In genomic region chr13:59680429-59681024, GRCh38 we compare ENCODE assay signal across 8 cellular contexts.
A peak's percentile ranks its signal among the peaks of the same experiment; 100 is the strongest.
DNase-seq lines count a peak whose midpoint lies in the region; ATAC-seq, FAIRE-seq and TF ChIP-seq lines count a peak whose summit lies in the region.

No MANE protein-coding gene starts in this region.

- H3K79me2 ChIP-seq in GM12878 (ENCODE audit: control insufficient read depth, insufficient read depth, low read length): no peaks in the 10 kb centered on the region

- no peaks in the 10 kb centered on the region for H4K20me1 ChIP-seq in GM12878 (ENCODE audit: control insufficient read depth, insufficient read depth)

- FAIRE-seq in GM12878 (lab: Jason Lieb, UNC): no peak

- H3K9me3 ChIP-seq in GM12878 (replicated peaks; ENCODE audit: control insufficient read depth, insufficient read depth, low read length) (no peaks in the 10 kb centered on the region), mucosa of descending colon (no peaks in the 10 kb centered on the region)

- BruUV-seq in GM12878 (replicated peaks; lab: Mats Ljungman, UMichigan): no TSS peak

- WGBS in GM12878 (ENCODE audit: insufficient coverage, insufficient replicate concordance, low lambda C conversion rate, missing lambda C conversion rate): 51% methylated on average over 7 of the region's 7 CpGs

- SMC1A ChIA-PET in GM12878 (lab: Charles Lee; ENCODE audit: uncharacterized antibody, unreplicated experiment): interaction anchor here (0.6 to 4.5 kb wide), 24 partner anchors 9 to 752 kb away, joined by 3 to 62 read pairs (median 6); no protein-coding TSS in a partner anchor

- H3K4me2 ChIP-seq in GM12878 (ENCODE audit: control insufficient read depth, insufficient read depth): no peak overlapping the region

- intact Hi-C loops in GM12878 (cut with micrococcal nuclease; ENCODE audit: unreplicated experiment): loop anchor here (1.0 to 5.0 kb wide), 3 partner anchors 90 to 647 kb away; no protein-coding TSS in a partner anchor
- intact Hi-C loops in mucosa of descending colon (cut with DNase I, micrococcal nuclease): loop anchor here in 1 of 2 donors (5.0 kb wide), 1 partner anchor 222 kb away; no protein-coding TSS in a partner anchor

- POLR2A ChIA-PET in GM12878 (lab: Charles Lee): no interaction called here

- no peak overlapping the region for H3K27ac ChIP-seq in GM12878 (ENCODE audit: control insufficient read depth, insufficient read depth)

- H3K4me1 ChIP-seq in GM12878 (ENCODE audit: control insufficient read depth, insufficient read depth, low read length) (no peaks in the 10 kb centered on the region), mucosa of descending colon (ENCODE audit: low read depth) (no peaks in the 10 kb centered on the region)

- CTCF ChIA-PET in GM12878 (lab: Yijun Ruan, JAX): interaction anchor here (0.5 to 8.1 kb wide), 39 partner anchors 10 to 1275 kb away, joined by 3 to 124 read pairs (median 4); no protein-coding TSS in a partner anchor

- no peak overlapping the region for H3K9ac ChIP-seq in GM12878 (ENCODE audit: control insufficient read depth, insufficient read depth, low read length)

- H3K4me3 ChIP-seq in GM12878: no peak overlapping the region
- H3K4me3 ChIP-seq in mucosa of descending colon: no peak overlapping the region

- peak; percentile 81 for TF ChIP-seq RAD21 in GM12878 (IDR thresholded peaks at IDR 0.05; ENCODE audit: insufficient read depth, low read depth, low read length)

- no peak for TF ChIP-seq EP300 in GM12878 (IDR thresholded peaks at IDR 0.05; ENCODE audit: borderline replicate concordance in 1 of 2, control insufficient read depth in 1 of 2, low read depth in 2 of 2, low read length in 2 of 2)

- DNase-seq in NCI-H2227 (lab: John Stamatoyannopoulos, UW; ENCODE audit: unreplicated experiment) (peak; percentile 9), NCI-H2227 treated with DMSO at 0.1 percent for 48 hours (lab: John Stamatoyannopoulos, UW) (no peak), LoVo (ENCODE audit: low spot score) (peak; percentile 25), GM12878 (ENCODE audit: low read depth, low spot score) (no peak), mucosa of descending colon (no peak), dedifferentiated amniotic fluid mesenchymal stem cell (ENCODE audit: extremely low spot score) (no peak)
- no peak for DNase-seq in stimulated activated CD4-positive, alpha-beta T cell treated with anti-CD3 and anti-CD28 coated beads, Interleukin-1b, Interleukin-23, amount 100 ng/mL, for 48 hours
- no peak for DNase-seq in activated CD4-positive, alpha-beta T cell treated with anti-CD3 and anti-CD28 coated beads, Interleukin-2, amount 50 U/mL, for 1 hour

- TF ChIP-seq CTCF in GM12878 (IDR thresholded peaks at IDR 0.05 in 2 of 3, conservative IDR thresholded peaks at IDR 0.05 in 1 of 3; ENCODE audit: control insufficient read depth in 2 of 3, extremely low read depth in 1 of 3, insufficient read depth in 1 of 3, low read depth in 3 of 3, low read length in 3 of 3) (peak; percentile 61 to 71 (median 70)), mucosa of descending colon (IDR thresholded peaks at IDR 0.05) (no peak)

- H2AFZ ChIP-seq in GM12878 (ENCODE audit: control insufficient read depth, low read depth, low read length): no peak overlapping the region

- RAD21 ChIA-PET in GM12878 (lab: Charles Lee; ENCODE audit: unreplicated experiment): interaction anchor here (0.8 to 5.9 kb wide), 12 partner anchors 11 to 751 kb away, joined by 3 to 55 read pairs (median 4); no protein-coding TSS in a partner anchor

- ATAC-seq in GM12878 (peak; percentile 58), mucosa of descending colon (peak; percentile 38)

- no peaks in the 10 kb centered on the region for H3K36me3 ChIP-seq in GM12878 (ENCODE audit: control insufficient read depth in 2 of 2, insufficient read depth in 2 of 2, low read length in 1 of 2)
- no peaks in the 10 kb centered on the region for H3K36me3 ChIP-seq in mucosa of descending colon (ENCODE audit: low read depth)

- in situ Hi-C loops in GM12878 (cut with MboI): no loop called here

- no peaks in the 10 kb centered on the region for H3K27me3 ChIP-seq in GM12878 (replicated peaks in 1 of 2; ENCODE audit: control insufficient read depth in 2 of 2, insufficient read depth in 2 of 2, low read length in 1 of 2)

- no peak for TF ChIP-seq POLR2A in GM12878 (IDR thresholded peaks at IDR 0.05; ENCODE audit: low read depth, low read length)

TF ChIP-seq in GM12878, 131 proteins besides CTCF, POLR2A, EP300 and RAD21:
- peak; percentile 91; the same call in 1 of the 2 replicates for TF ChIP-seq SMC3 (IDR thresholded peaks at IDR 0.05; ENCODE audit: borderline replicate concordance, low read length)
- peak; percentile 95 for TF ChIP-seq ZNF384 (IDR thresholded peaks at IDR 0.05; ENCODE audit: borderline replicate concordance, low read depth, low read length)
- no peak for TF ChIP-seq HDGF (IDR thresholded peaks at IDR 0.05)
- TF ChIP-seq TARDBP (IDR thresholded peaks at IDR 0.05; ENCODE audit: borderline replicate concordance): no peak

Comparison
In these comparisons a context has a peak if more than half of its experiments do, and no peak if none do; other contexts are left out.
1. DNase-seq: peak in NCI-H2227 (single experiment) and LoVo (single experiment); none in NCI-H2227 treated with DMSO at 0.1 percent for 48 hours (single experiment), GM12878 (single experiment), mucosa of descending colon (0 of 3), stimulated activated CD4-positive, alpha-beta T cell treated with anti-CD3 and anti-CD28 coated beads, Interleukin-1b, Interleukin-23, amount 100 ng/mL, for 48 hours (single experiment), dedifferentiated amniotic fluid mesenchymal stem cell (single experiment) and activated CD4-positive, alpha-beta T cell treated with anti-CD3 and anti-CD28 coated beads, Interleukin-2, amount 50 U/mL, for 1 hour (single experiment).